In genomic region chr9:79824265-79824664, GRCh38 we compare ENCODE assay signal across 16 cellular contexts.
A peak's percentile ranks its signal among the peaks of the same experiment; 100 is the strongest.
DNase-seq lines count a peak whose midpoint lies in the region; ATAC-seq and TF ChIP-seq lines count a peak whose summit lies in the region.
"Had no signal": no experiment of that assay in that cellular context is flagged by ENCODE, and none has a peak within 500 bp of the region (broad histone marks: within the 10 kb centered on the region; RNA-seq: fewer than 3 reads in every experiment).

No MANE protein-coding gene starts in this region.

- ATAC-seq in GM21717 (IDR thresholded peaks at IDR 0.05; ENCODE audit: unreplicated experiment), result peak; percentile 99
- peak; percentile 96 for ATAC-seq in HG03159 (IDR thresholded peaks at IDR 0.05; ENCODE audit: unreplicated experiment)
- ATAC-seq in mucosa of descending colon, result peak; percentile 42
- ATAC-seq: foreskin keratinocyte, HepG2, left lobe of liver had no signal

- H3K4me3 ChIP-seq in mucosa of descending colon, result no peak overlapping the region

- H3K4me3 Mint-ChIP-seq in activated CD4-positive, alpha-beta T cell treated with anti-CD3 and anti-CD28 coated beads, Interleukin-2, amount 10 ng/mL, durations not matched to agents 7 days and 5 days, result no peak overlapping the region
- H3K4me3 Mint-ChIP-seq in endothelial cell (ENCODE audit: unreplicated experiment), result no peak overlapping the region
- H3K4me3 Mint-ChIP-seq: activated naive CD8-positive, alpha-beta T cell had no signal

- no peaks in the 10 kb centered on the region for H3K27me3 Mint-ChIP-seq in activated CD4-positive, alpha-beta T cell treated with anti-CD3 and anti-CD28 coated beads, Interleukin-2, amount 10 ng/mL, durations not matched to agents 7 days and 5 days
- H3K27me3 Mint-ChIP-seq in endothelial cell (ENCODE audit: unreplicated experiment), result peaks cover 1% of the 10 kb centered on the region

- TF ChIP-seq CTCF in mucosa of descending colon (IDR thresholded peaks at IDR 0.05), result no peak
- TF ChIP-seq CTCF in endothelial cell (IDR thresholded peaks at IDR 0.05; ENCODE audit: unreplicated experiment), result no peak

- H3K4me1 Mint-ChIP-seq in activated CD4-positive, alpha-beta T cell treated with anti-CD3 and anti-CD28 coated beads, Interleukin-2, amount 10 ng/mL, durations not matched to agents 7 days and 5 days, result peaks cover 25% of the 10 kb centered on the region
- no peaks in the 10 kb centered on the region for H3K4me1 Mint-ChIP-seq in endothelial cell (ENCODE audit: unreplicated experiment)

- CTCF ChIA-PET in activated CD4-positive, alpha-beta T cell treated with anti-CD3 and anti-CD28 coated beads, Interleukin-2, amount 10 ng/mL, durations not matched to agents 7 days and 5 days (lab: Charles Lee), result interaction anchor here (1.1 kb wide), 1 partner anchor 29 kb away, joined by 4 read pairs; no protein-coding TSS in a partner anchor

- no peaks in the 10 kb centered on the region for H3K4me1 ChIP-seq in mucosa of descending colon (ENCODE audit: low read depth)
- H3K4me1 ChIP-seq: foreskin keratinocyte had no signal

- intact Hi-C loops in mucosa of descending colon (cut with DNase I, micrococcal nuclease), result no loop called here

- peaks cover 14% of the 10 kb centered on the region for H3K9me3 Mint-ChIP-seq in activated CD4-positive, alpha-beta T cell treated with anti-CD3 and anti-CD28 coated beads, Interleukin-2, amount 10 ng/mL, durations not matched to agents 7 days and 5 days
- H3K9me3 Mint-ChIP-seq in endothelial cell (ENCODE audit: unreplicated experiment), result no peaks in the 10 kb centered on the region

- H3K9me3 ChIP-seq in mucosa of descending colon, result no peaks in the 10 kb centered on the region

- H3K27ac Mint-ChIP-seq in activated CD4-positive, alpha-beta T cell treated with anti-CD3 and anti-CD28 coated beads, Interleukin-2, amount 10 ng/mL, durations not matched to agents 7 days and 5 days, result peak overlapping the region; percentile 5
- H3K27ac Mint-ChIP-seq in endothelial cell (ENCODE audit: unreplicated experiment), result no peak overlapping the region
- H3K27ac Mint-ChIP-seq: activated naive CD8-positive, alpha-beta T cell had no signal

- H3K36me3 Mint-ChIP-seq in activated CD4-positive, alpha-beta T cell treated with anti-CD3 and anti-CD28 coated beads, Interleukin-2, amount 10 ng/mL, durations not matched to agents 7 days and 5 days (ENCODE audit: low read depth), result peaks cover 9% of the 10 kb centered on the region
- no peaks in the 10 kb centered on the region for H3K36me3 Mint-ChIP-seq in endothelial cell (ENCODE audit: low read depth, unreplicated experiment)

- H3K36me3 ChIP-seq in mucosa of descending colon (ENCODE audit: low read depth), result no peaks in the 10 kb centered on the region

- DNase-seq in activated CD4-positive, alpha-beta T cell treated with anti-CD3 and anti-CD28 coated beads, Interleukin-2, amount 10 ng/mL, durations not matched to agents 7 days and 5 days, result peak; percentile 24
- no peak for DNase-seq in activated CD4-positive, alpha-beta T cell treated with anti-CD3 and anti-CD28 coated beads, Interleukin-2, amount 50 U/mL, for 1 hour
- DNase-seq in mucosa of descending colon (no peak), endothelial cell (ENCODE audit: low spot score) (no peak), GDM1 (lab: John Stamatoyannopoulos, UW) (no peak), NCI-H2029 (lab: John Stamatoyannopoulos, UW) (no peak)
- DNase-seq: 8988T; activated CD4-positive, CD25-positive, alpha-beta regulatory T cell treated with anti-CD3 and anti-CD28 coated beads, Interleukin-2, amount 50 U/mL, for 72 hours; foreskin keratinocyte; NCI-H2029 treated with DMSO at 0.1 percent for 48 hours; nucleus accumbens had no signal

- POLR2A ChIA-PET in activated CD4-positive, alpha-beta T cell treated with anti-CD3 and anti-CD28 coated beads, Interleukin-2, amount 10 ng/mL, durations not matched to agents 7 days and 5 days (lab: Charles Lee), result no interaction called here

Comparison
In these comparisons a context has a peak if more than half of its experiments do, and no peak if none do; other contexts are left out.
1. ATAC-seq: peak in every context shown above with its lines; median percentile 99 in GM21717; 96 in HG03159; 42 in mucosa of descending colon.